In genomic region chr12:112125250-112125999, GRCh38 we compare ENCODE assay signal across 8 cellular contexts. TPM values are rescaled to one million over a fixed set of nuclear protein-coding genes. Genes with fewer than 3 reads are reported as not detected.
DNase-seq lines count a peak whose midpoint lies in the region; ATAC-seq and TF ChIP-seq lines count a peak whose summit lies in the region.

A gene with protein sequence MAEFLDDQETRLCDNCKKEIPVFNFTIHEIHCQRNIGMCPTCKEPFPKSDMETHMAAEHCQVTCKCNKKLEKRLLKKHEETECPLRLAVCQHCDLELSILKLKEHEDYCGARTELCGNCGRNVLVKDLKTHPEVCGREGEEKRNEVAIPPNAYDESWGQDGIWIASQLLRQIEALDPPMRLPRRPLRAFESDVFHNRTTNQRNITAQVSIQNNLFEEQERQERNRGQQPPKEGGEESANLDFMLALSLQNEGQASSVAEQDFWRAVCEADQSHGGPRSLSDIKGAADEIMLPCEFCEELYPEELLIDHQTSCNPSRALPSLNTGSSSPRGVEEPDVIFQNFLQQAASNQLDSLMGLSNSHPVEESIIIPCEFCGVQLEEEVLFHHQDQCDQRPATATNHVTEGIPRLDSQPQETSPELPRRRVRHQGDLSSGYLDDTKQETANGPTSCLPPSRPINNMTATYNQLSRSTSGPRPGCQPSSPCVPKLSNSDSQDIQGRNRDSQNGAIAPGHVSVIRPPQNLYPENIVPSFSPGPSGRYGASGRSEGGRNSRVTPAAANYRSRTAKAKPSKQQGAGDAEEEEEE (plus strand): TSS chr12:112125560. CDS start chr12:112130523, 4,963 bp downstream.

- H3K27ac Mint-ChIP-seq in activated naive CD4-positive, alpha-beta T cell treated with anti-CD3 and anti-CD28 coated beads, Interleukin-2, amount 50 U/mL, for 24 hours = peak within 1 kb of the TSS; percentile 97

- no peaks in the 10 kb centered on the region for H3K27me3 ChIP-seq in GM06990 (replicated peaks; ENCODE audit: control insufficient read depth, insufficient read depth, low read length)
- H3K27me3 ChIP-seq in suprapubic skin = no peaks in the 10 kb centered on the region

- H3K4me3 Mint-ChIP-seq in activated naive CD4-positive, alpha-beta T cell treated with anti-CD3 and anti-CD28 coated beads, Interleukin-2, amount 50 U/mL, for 24 hours = peak within 1 kb of the TSS; percentile 90

- H3K4me1 Mint-ChIP-seq in activated naive CD4-positive, alpha-beta T cell treated with anti-CD3 and anti-CD28 coated beads, Interleukin-2, amount 50 U/mL, for 24 hours = peaks cover 40% of the 10 kb centered on the region

- WGBS in suprapubic skin = 0% methylated on average over 30 of the region's 63 CpGs

- TF ChIP-seq EP300 in suprapubic skin (IDR thresholded peaks at IDR 0.05) = no peak

- no peak for TF ChIP-seq CTCF in GM06990 (IDR thresholded peaks at IDR 0.05; ENCODE audit: insufficient read depth, low read length, poor library complexity, severe bottlenecking)
- no peak for TF ChIP-seq CTCF in suprapubic skin (IDR thresholded peaks at IDR 0.05)

- H3K27ac ChIP-seq in suprapubic skin = peak within 1 kb of the TSS; percentile 95

- no peaks in the 10 kb centered on the region for H3K27me3 Mint-ChIP-seq in activated naive CD4-positive, alpha-beta T cell treated with anti-CD3 and anti-CD28 coated beads, Interleukin-2, amount 50 U/mL, for 24 hours

- peaks cover 3% of the 10 kb centered on the region for H3K36me3 Mint-ChIP-seq in activated naive CD4-positive, alpha-beta T cell treated with anti-CD3 and anti-CD28 coated beads, Interleukin-2, amount 50 U/mL, for 24 hours

- peak; percentile 94 for ATAC-seq in HG02588 (IDR thresholded peaks at IDR 0.05; ENCODE audit: unreplicated experiment)
- ATAC-seq in SK-N-SH treated with all-trans-retinoic acid at 6 μM for 48 hours = peak; percentile 100

- H3K4me3 ChIP-seq in GM06990 (replicated peaks; ENCODE audit: low read depth, low read length) (peak within 1 kb of the TSS; percentile 92), suprapubic skin (peak within 1 kb of the TSS; percentile 83)

- DNase-seq in GM06990 (ENCODE audit: extremely low read depth, insufficient read length) (peak; percentile 99), NCI-H1092 (lab: John Stamatoyannopoulos, UW) (peak; percentile 89), globus pallidus (ENCODE audit: low spot score) (peak; percentile 97), nucleus accumbens (lab: John Stamatoyannopoulos, UW) (peak; percentile 80 to 99 (median 97)), suprapubic skin (ENCODE audit: low spot score in 2 of 2) (peak; percentile 98 to 99)

- no peaks in the 10 kb centered on the region for H3K9me3 ChIP-seq in suprapubic skin

- peak; percentile 53 to 94 for TF ChIP-seq POLR2A in suprapubic skin (IDR thresholded peaks at IDR 0.05)

- peaks cover 69% of the 10 kb centered on the region for H3K4me1 ChIP-seq in suprapubic skin

- no peaks in the 10 kb centered on the region for H3K9me3 Mint-ChIP-seq in activated naive CD4-positive, alpha-beta T cell treated with anti-CD3 and anti-CD28 coated beads, Interleukin-2, amount 50 U/mL, for 24 hours

- H3K36me3 ChIP-seq in GM06990 (ENCODE audit: control insufficient read depth, insufficient read depth, low read length) (no peaks in the 10 kb centered on the region), suprapubic skin (no peaks in the 10 kb centered on the region)

TF ChIP-seq in SK-N-SH treated with all-trans-retinoic acid at 6 μM for 48 hours, 23 proteins besides CTCF, POLR2A, EP300 and RAD21:
- TF ChIP-seq TCF4 (CRISPR knock-in tag; IDR thresholded peaks at IDR 0.05; ENCODE audit: borderline replicate concordance) = no peak
- TF ChIP-seq, protein P1, sequence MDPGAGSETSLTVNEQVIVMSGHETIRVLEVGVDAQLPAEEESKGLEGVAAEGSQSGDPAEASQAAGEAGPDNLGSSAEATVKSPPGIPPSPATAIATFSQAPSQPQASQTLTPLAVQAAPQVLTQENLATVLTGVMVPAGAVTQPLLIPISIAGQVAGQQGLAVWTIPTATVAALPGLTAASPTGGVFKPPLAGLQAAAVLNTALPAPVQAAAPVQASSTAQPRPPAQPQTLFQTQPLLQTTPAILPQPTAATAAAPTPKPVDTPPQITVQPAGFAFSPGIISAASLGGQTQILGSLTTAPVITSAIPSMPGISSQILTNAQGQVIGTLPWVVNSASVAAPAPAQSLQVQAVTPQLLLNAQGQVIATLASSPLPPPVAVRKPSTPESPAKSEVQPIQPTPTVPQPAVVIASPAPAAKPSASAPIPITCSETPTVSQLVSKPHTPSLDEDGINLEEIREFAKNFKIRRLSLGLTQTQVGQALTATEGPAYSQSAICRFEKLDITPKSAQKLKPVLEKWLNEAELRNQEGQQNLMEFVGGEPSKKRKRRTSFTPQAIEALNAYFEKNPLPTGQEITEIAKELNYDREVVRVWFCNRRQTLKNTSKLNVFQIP (CRISPR knock-in tag; IDR thresholded peaks at IDR 0.05; ENCODE audit: borderline replicate concordance, low read depth) = no peak

RNA-seq across cellular contexts. Expression of the gene that starts here (rescaled TPM):
- total RNA-seq in suprapubic skin = 10 to 100 TPM; 44.6 to 88.1 (median 54.6) TPM

Comparison
In these comparisons a context has a peak if more than half of its experiments do, and no peak if none do; other contexts are left out.
1. Peak in every context shown above with its lines: DNase-seq, ATAC-seq, H3K4me3 ChIP-seq and H3K27ac ChIP-seq.